ENCODE assay signal across 17 cellular contexts in genomic region chr6:144296973-144297372, GRCh38. TPM values are rescaled to one million over a fixed set of nuclear protein-coding genes. Genes with fewer than 3 reads are reported as not detected.
DNase-seq lines count a peak whose midpoint lies in the region; ATAC-seq, FAIRE-seq and TF ChIP-seq lines count a peak whose summit lies in the region.
"Had no signal": no experiment of that assay in that cellular context is flagged by ENCODE, and none has a peak within 500 bp of the region (broad histone marks: within the 10 kb centered on the region; RNA-seq: fewer than 3 reads in every experiment).

No MANE protein-coding gene starts in this region.

- H4K20me1 ChIP-seq in endothelial cell of umbilical vein (replicated peaks; ENCODE audit: control insufficient read depth, extremely low read depth, insufficient read depth, low read length) = no peaks in the 10 kb centered on the region
- H4K20me1 ChIP-seq: BLaER1 had no signal

- dilution Hi-C loops in endothelial cell of umbilical vein (cut with MboI; ENCODE audit: extremely low pct_ligation_motif_present, low sequenced_read_pairs) = no loop called here

- intact Hi-C loops in endothelial cell of umbilical vein (cut with micrococcal nuclease) = no loop called here
- intact Hi-C loops in thyroid gland (cut with DNase I) = no loop called here

- DNase-seq in NCI-H226 = peak; percentile 35
- peak; percentile 23 for DNase-seq in endothelial cell of umbilical vein (ENCODE audit: low read depth, low spot score)
- peak; percentile 60 for DNase-seq in lung (ENCODE audit: low spot score)
- DNase-seq in thyroid gland = peak; percentile 91 to 93
- DNase-seq in KG1 (lab: John Stamatoyannopoulos, UW) = no peak
- DNase-seq in NK-92 treated with Interleukin-12 subunit alpha and Interleukin-12 subunit beta, amount 100 ng/mL, for 24 hours (lab: John Stamatoyannopoulos, UW) = no peak
- DNase-seq in SW 1271 (lab: John Stamatoyannopoulos, UW) = no peak
- DNase-seq: activated CD8-positive, alpha-beta memory T cell treated with anti-CD3 and anti-CD28 coated beads, Interleukin-2, amount 50 U/mL, for 48 hours; EL; HCEC 1CT; NCI-H1436; NCI-H69; occipital lobe; SHP77; stimulated activated CD4-positive, alpha-beta T cell treated with anti-CD3 and anti-CD28 coated beads, Interleukin-2, amount 100 ng/mL, for 24 hours had no signal

- 9 to 16% methylated on average over 2 of the region's 2 CpGs for WGBS in lung, 2 donors
- 14 to 17% methylated on average over 2 of the region's 2 CpGs for WGBS in thyroid gland, 2 donors

- TF ChIP-seq POLR2A in endothelial cell of umbilical vein (IDR thresholded peaks at IDR 0.05; ENCODE audit: low read depth, low read length) (no peak), thyroid gland (IDR thresholded peaks at IDR 0.05) (no peak)

- H3K79me2 ChIP-seq in endothelial cell of umbilical vein (ENCODE audit: control insufficient read depth, insufficient read depth, low read length) = peaks cover 26% of the 10 kb centered on the region

- H3K4me2 ChIP-seq in endothelial cell of umbilical vein (ENCODE audit: insufficient read depth, low read length) = no peak overlapping the region
- H3K4me2 ChIP-seq: BLaER1 had no signal

- no peak overlapping the region for H3K27ac ChIP-seq in endothelial cell of umbilical vein (ENCODE audit: insufficient read depth, low read depth, low read length)
- H3K27ac ChIP-seq in lung (ENCODE audit: low read depth in 1 of 2, low read length in 1 of 2) = peak overlapping the region in 1 of 2 donors; percentile 26
- peak overlapping the region; percentile 74 to 87 (median 77) for H3K27ac ChIP-seq in thyroid gland
- H3K27ac ChIP-seq: BLaER1 had no signal

- no peak for FAIRE-seq in endothelial cell of umbilical vein (lab: Jason Lieb, UNC)

- CTCF ChIA-PET in endothelial cell of umbilical vein (lab: Charles Lee) = interaction anchor here (1.2 to 1.6 kb wide), 2 partner anchors 11 to 18 kb away, joined by 4 to 5 read pairs; no protein-coding TSS in a partner anchor

- H3K9me1 ChIP-seq in endothelial cell of umbilical vein (replicated peaks; ENCODE audit: control insufficient read depth, extremely low read depth, insufficient read depth, low read length) = no peaks in the 10 kb centered on the region

- TF ChIP-seq CTCF in endothelial cell of umbilical vein (IDR thresholded peaks at IDR 0.05; ENCODE audit: extremely low read depth in 1 of 2, insufficient read depth in 1 of 2, low read depth in 1 of 2, low read length in 2 of 2) (no peak), lung (IDR thresholded peaks at IDR 0.05; ENCODE audit: control extremely low read depth, extremely low read depth) (no peak), thyroid gland (IDR thresholded peaks at IDR 0.05) (no peak)

- no peak overlapping the region for H3K9ac ChIP-seq in endothelial cell of umbilical vein (replicated peaks; ENCODE audit: extremely low read depth, insufficient read depth, low read length)
- H3K9ac ChIP-seq: BLaER1 had no signal

- no TSS peak for BruUV-seq in endothelial cell of umbilical vein (replicated peaks; lab: Mats Ljungman, UMichigan)

- no peak for ATAC-seq in lung (ENCODE audit: insufficient read depth, low FRiP score)
- no peak for ATAC-seq in HG03442 (IDR thresholded peaks at IDR 0.05; ENCODE audit: unreplicated experiment)

- peaks cover 26% of the 10 kb centered on the region for H3K4me1 ChIP-seq in endothelial cell of umbilical vein (ENCODE audit: control insufficient read depth, extremely low read depth, insufficient read depth, low read length)
- peaks cover 1 to 19% of the 10 kb centered on the region in 2 donors for H3K4me1 ChIP-seq in lung (ENCODE audit: control insufficient read depth in 2 of 2, insufficient read depth in 2 of 2, low read length in 2 of 2)
- H3K4me1 ChIP-seq in thyroid gland = peaks cover 32 to 35% of the 10 kb centered on the region in 2 donors
- H3K4me1 ChIP-seq: BLaER1 had no signal

- no peaks in the 10 kb centered on the region for H3K9me3 ChIP-seq in endothelial cell of umbilical vein (replicated peaks; ENCODE audit: control insufficient read depth, insufficient read depth, low read length)
- no peaks in the 10 kb centered on the region for H3K9me3 ChIP-seq in lung (ENCODE audit: control insufficient read depth in 2 of 2, insufficient read depth in 1 of 2, low read length in 1 of 2)
- no peaks in the 10 kb centered on the region for H3K9me3 ChIP-seq in thyroid gland
- H3K9me3 ChIP-seq: BLaER1 had no signal

- H3K27me3 ChIP-seq in endothelial cell of umbilical vein (ENCODE audit: control insufficient read depth in 2 of 2, insufficient read depth in 2 of 2, low read length in 2 of 2) (no peaks in the 10 kb centered on the region), lung (ENCODE audit: control insufficient read depth, insufficient read depth) (no peaks in the 10 kb centered on the region), thyroid gland (no peaks in the 10 kb centered on the region)
- H3K27me3 ChIP-seq: BLaER1 had no signal

- no peak overlapping the region for H2AFZ ChIP-seq in endothelial cell of umbilical vein (ENCODE audit: low read depth, low read length)

- POLR2A ChIA-PET in endothelial cell of umbilical vein (lab: Charles Lee) = no interaction called here

- H3K4me3 ChIP-seq in endothelial cell of umbilical vein (replicated peaks in 1 of 3; ENCODE audit: insufficient read depth in 1 of 3, low read depth in 1 of 3, low read length in 3 of 3) (no peak overlapping the region), lung (no peak overlapping the region), thyroid gland (replicated peaks in 1 of 3) (no peak overlapping the region)
- H3K4me3 ChIP-seq: BLaER1 had no signal

- peaks cover 2 to 11% of the 10 kb centered on the region in 2 experiments for H3K36me3 ChIP-seq in endothelial cell of umbilical vein (ENCODE audit: control insufficient read depth in 2 of 2, extremely low read depth in 1 of 2, insufficient read depth in 2 of 2, low read length in 2 of 2)
- peaks cover 6 to 8% of the 10 kb centered on the region in 2 donors for H3K36me3 ChIP-seq in lung (ENCODE audit: control insufficient read depth in 2 of 2, insufficient read depth in 2 of 2, low read length in 2 of 2)
- no peaks in the 10 kb centered on the region for H3K36me3 ChIP-seq in thyroid gland
- H3K36me3 ChIP-seq: BLaER1 had no signal

TF ChIP-seq in endothelial cell of umbilical vein, 7 proteins besides CTCF, POLR2A, EP300 and RAD21:
- no peak for TF ChIP-seq POLR2AphosphoS5 (IDR thresholded peaks at IDR 0.05; ENCODE audit: insufficient read depth, low read depth, low read length)
- no peak for TF ChIP-seq FOS (IDR thresholded peaks at IDR 0.05; ENCODE audit: borderline replicate concordance, insufficient read depth, low read length)
- no peak for TF ChIP-seq EZH2 (IDR thresholded peaks at IDR 0.05; ENCODE audit: borderline replicate concordance, low read depth, low read length, severe bottlenecking)
- TF ChIP-seq MYC (IDR thresholded peaks at IDR 0.05; ENCODE audit: low read depth, low read length) = no peak
- no peak for TF ChIP-seq MAX (IDR thresholded peaks at IDR 0.05; ENCODE audit: insufficient read depth, insufficient read length)
- TF ChIP-seq JUN (IDR thresholded peaks at IDR 0.05; ENCODE audit: borderline replicate concordance, insufficient read depth, insufficient read length, low read depth) = no peak
- TF ChIP-seq GATA2 (IDR thresholded peaks at IDR 0.05; ENCODE audit: insufficient read depth, insufficient read length, low read depth, low read length) = no peak

RNA-seq across cellular contexts. Expression of gene UTRN, which starts 11.8 kb away (rescaled TPM):
- 224 and 228 TPM in 2 replicates for total RNA-seq in endothelial cell of umbilical vein
- 29.4 and 37.4 TPM in 2 replicates for polyA plus RNA-seq in endothelial cell of umbilical vein
- polyA plus RNA-seq in endothelial cell of umbilical vein (2011; cell fraction: cytosol; rRNA removed) = 52.7 and 54.7 TPM in 2 replicates
- polyA plus RNA-seq in endothelial cell of umbilical vein (2011; cell fraction: nucleus; rRNA removed) = 174 and 189 TPM in 2 replicates
- polyA plus RNA-seq in endothelial cell of umbilical vein (2012) = 99.2 and 122 TPM in 2 replicates
- polyA minus RNA-seq in endothelial cell of umbilical vein = 230 and 248 TPM in 2 replicates
- polyA minus RNA-seq in endothelial cell of umbilical vein (2011; cell fraction: cytosol; rRNA and poly(A)+ RNA removed) = 11.5 TPM
- polyA minus RNA-seq in endothelial cell of umbilical vein (2011; cell fraction: nucleus; rRNA and poly(A)+ RNA removed) = 578 and 660 TPM in 2 replicates
- 100 to 1,000 TPM; 207 to 489 TPM for total RNA-seq in lung
- 10 to 100 TPM; 24.6 to 38.7 TPM for polyA plus RNA-seq in lung
- total RNA-seq in thyroid gland = 100 to 1,000 TPM; 383 to 473 (median 415) TPM

Comparison
In these comparisons a context has a peak if more than half of its experiments do, and no peak if none do; other contexts are left out.
1. DNase-seq: peak in NCI-H226 (single experiment), endothelial cell of umbilical vein (single experiment), lung (single experiment) and thyroid gland (2 of 2); none in KG1 (single experiment), NK-92 treated with Interleukin-12 subunit alpha and Interleukin-12 subunit beta, amount 100 ng/mL, for 24 hours (single experiment) and SW 1271 (0 of 2).